ENCODE assay signal across 22 cellular contexts in genomic region chr12:113688313-113688712, GRCh38.
"Had no signal": no experiment of that assay in that cellular context is flagged by ENCODE, and none has a peak within 500 bp of the region (broad histone marks: within the 10 kb centered on the region; RNA-seq: fewer than 3 reads in every experiment).

No MANE protein-coding gene starts in this region.

- H3K4me2 ChIP-seq: smooth muscle cell had no signal

- H3K27ac ChIP-seq: left ventricle myocardium inferior, ovary, right atrium auricular region, right lobe of liver, stomach, thoracic aorta, tibial nerve, uterus had no signal

- ATAC-seq: natural killer cell treated with Interleukin-12 subunit alpha and Interleukin-12 subunit beta and Interleukin-15 and Interleukin-18, amount 100 ng/mL, for 72 hours; right lobe of liver; stimulated activated naive B cell treated with anti-CD40 and anti-IgM and Interleukin-4, amounts not matched to agents 10 μg/mL and 1 μg/mL and 100 μg/mL, for 72 hours; stimulated activated naive CD8-positive, alpha-beta T cell treated with anti-CD3 and anti-CD28 coated beads, Interleukin-15, Interleukin-2, amounts not matched to agents 100 U/mL and 50 U/mL, for 24 hours had no signal

- H3K36me3 Mint-ChIP-seq: mesothelial cell of epicardium; naive B cell; natural killer cell treated with Interleukin-12 subunit alpha and Interleukin-12 subunit beta and Interleukin-15 and Interleukin-18, amount 100 ng/mL, for 72 hours; stimulated activated naive B cell treated with anti-CD40 and anti-IgM and Interleukin-4, amounts not matched to agents 10 μg/mL and 1 μg/mL and 100 μg/mL, for 72 hours; type B pancreatic cell had no signal

- H3K27me3 ChIP-seq: ovary, right atrium auricular region, right lobe of liver, tibial nerve, uterus had no signal

- H3K4me3 Mint-ChIP-seq: mesothelial cell of epicardium; naive B cell; natural killer cell treated with Interleukin-12 subunit alpha and Interleukin-12 subunit beta and Interleukin-15 and Interleukin-18, amount 100 ng/mL, for 72 hours; stimulated activated naive B cell treated with anti-CD40 and anti-IgM and Interleukin-4, amounts not matched to agents 10 μg/mL and 1 μg/mL and 100 μg/mL, for 72 hours; type B pancreatic cell had no signal

- H3K4me1 Mint-ChIP-seq: mesothelial cell of epicardium; naive B cell; stimulated activated naive B cell treated with anti-CD40 and anti-IgM and Interleukin-4, amounts not matched to agents 10 μg/mL and 1 μg/mL and 100 μg/mL, for 72 hours had no signal

- H3K9me3 ChIP-seq: left ventricle myocardium inferior, ovary, right atrium auricular region, right lobe of liver, stomach, thoracic aorta, tibial nerve, uterus had no signal

- DNase-seq: islet precursor cell; left ventricle myocardium inferior; mesendoderm; naive B cell; ovary; right lobe of liver; stimulated activated CD4-positive, alpha-beta T cell treated with anti-CD3 and anti-CD28 coated beads, Interleukin-15, amount 100 ng/mL, for 24 hours; stimulated activated CD4-positive, alpha-beta T cell treated with anti-CD3 and anti-CD28 coated beads, Interleukin-2, amount 100 ng/mL, for 24 hours; stimulated activated CD4-positive, alpha-beta T cell treated with anti-CD3 and anti-CD28 coated beads, Interleukin-4, amount 100 ng/mL, for 1 hour; stimulated activated naive B cell treated with anti-CD40 and anti-IgM and Interleukin-4, amounts not matched to agents 10 μg/mL and 1 μg/mL and 100 μg/mL, for 72 hours; stimulated activated naive CD8-positive, alpha-beta T cell treated with anti-CD3 and anti-CD28 coated beads, Interleukin-15, Interleukin-2, amounts not matched to agents 100 U/mL and 50 U/mL, for 24 hours; stomach; uterus had no signal

- H3K36me3 ChIP-seq: left ventricle myocardium inferior, ovary, right atrium auricular region, right lobe of liver, stomach, thoracic aorta, tibial nerve, uterus had no signal

- H3K4me1 ChIP-seq: left ventricle myocardium inferior, right atrium auricular region, right lobe of liver, stomach, tibial nerve, uterus had no signal

- H3K4me3 ChIP-seq: left ventricle myocardium inferior, lung, ovary, right atrium auricular region, right lobe of liver, smooth muscle cell, stomach, thoracic aorta, tibial nerve, uterus had no signal

- H3K9me3 Mint-ChIP-seq: mesothelial cell of epicardium; natural killer cell treated with Interleukin-12 subunit alpha and Interleukin-12 subunit beta and Interleukin-15 and Interleukin-18, amount 100 ng/mL, for 72 hours; type B pancreatic cell had no signal

- H3K27ac Mint-ChIP-seq: mesothelial cell of epicardium; naive B cell; natural killer cell treated with Interleukin-12 subunit alpha and Interleukin-12 subunit beta and Interleukin-15 and Interleukin-18, amount 100 ng/mL, for 72 hours; progenitor cell of endocrine pancreas; stimulated activated naive B cell treated with anti-CD40 and anti-IgM and Interleukin-4, amounts not matched to agents 10 μg/mL and 1 μg/mL and 100 μg/mL, for 72 hours; type B pancreatic cell had no signal
